In the genomic region with DNA sequence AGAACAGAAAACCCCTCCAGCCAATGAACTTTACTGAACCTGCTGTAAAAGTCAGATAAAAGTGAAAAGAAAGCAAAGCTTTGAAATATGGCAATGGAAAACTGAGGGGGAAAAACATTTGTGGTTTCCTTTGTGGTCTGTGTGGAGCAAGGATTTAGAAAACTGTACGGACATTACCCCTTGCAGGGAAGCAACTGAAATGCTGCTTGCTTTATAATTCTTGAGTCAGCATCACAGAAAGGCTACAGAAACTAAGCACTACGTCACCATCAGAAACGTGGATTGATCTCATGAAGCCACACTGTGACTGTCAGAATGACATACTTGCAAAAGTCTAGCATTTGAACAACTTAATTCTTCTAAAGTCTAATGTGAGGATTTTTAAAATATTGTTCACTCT, we compare ENCODE assay signal across 1 cellular context.
TF ChIP-seq lines count a peak whose summit lies in the region.

No MANE protein-coding gene starts in this region.

TF ChIP-seq in GM12878, 131 proteins besides CTCF, POLR2A, EP300 and RAD21:
- TF ChIP-seq, protein P1, sequence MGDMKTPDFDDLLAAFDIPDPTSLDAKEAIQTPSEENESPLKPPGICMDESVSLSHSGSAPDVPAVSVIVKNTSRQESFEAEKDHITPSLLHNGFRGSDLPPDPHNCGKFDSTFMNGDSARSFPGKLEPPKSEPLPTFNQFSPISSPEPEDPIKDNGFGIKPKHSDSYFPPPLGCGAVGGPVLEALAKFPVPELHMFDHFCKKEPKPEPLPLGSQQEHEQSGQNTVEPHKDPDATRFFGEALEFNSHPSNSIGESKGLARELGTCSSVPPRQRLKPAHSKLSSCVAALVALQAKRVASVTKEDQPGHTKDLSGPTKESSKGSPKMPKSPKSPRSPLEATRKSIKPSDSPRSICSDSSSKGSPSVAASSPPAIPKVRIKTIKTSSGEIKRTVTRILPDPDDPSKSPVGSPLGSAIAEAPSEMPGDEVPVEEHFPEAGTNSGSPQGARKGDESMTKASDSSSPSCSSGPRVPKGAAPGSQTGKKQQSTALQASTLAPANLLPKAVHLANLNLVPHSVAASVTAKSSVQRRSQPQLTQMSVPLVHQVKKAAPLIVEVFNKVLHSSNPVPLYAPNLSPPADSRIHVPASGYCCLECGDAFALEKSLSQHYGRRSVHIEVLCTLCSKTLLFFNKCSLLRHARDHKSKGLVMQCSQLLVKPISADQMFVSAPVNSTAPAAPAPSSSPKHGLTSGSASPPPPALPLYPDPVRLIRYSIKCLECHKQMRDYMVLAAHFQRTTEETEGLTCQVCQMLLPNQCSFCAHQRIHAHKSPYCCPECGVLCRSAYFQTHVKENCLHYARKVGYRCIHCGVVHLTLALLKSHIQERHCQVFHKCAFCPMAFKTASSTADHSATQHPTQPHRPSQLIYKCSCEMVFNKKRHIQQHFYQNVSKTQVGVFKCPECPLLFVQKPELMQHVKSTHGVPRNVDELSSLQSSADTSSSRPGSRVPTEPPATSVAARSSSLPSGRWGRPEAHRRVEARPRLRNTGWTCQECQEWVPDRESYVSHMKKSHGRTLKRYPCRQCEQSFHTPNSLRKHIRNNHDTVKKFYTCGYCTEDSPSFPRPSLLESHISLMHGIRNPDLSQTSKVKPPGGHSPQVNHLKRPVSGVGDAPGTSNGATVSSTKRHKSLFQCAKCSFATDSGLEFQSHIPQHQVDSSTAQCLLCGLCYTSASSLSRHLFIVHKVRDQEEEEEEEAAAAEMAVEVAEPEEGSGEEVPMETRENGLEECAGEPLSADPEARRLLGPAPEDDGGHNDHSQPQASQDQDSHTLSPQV (IDR thresholded peaks at IDR 0.05), result no peak
- TF ChIP-seq GABPA (IDR thresholded peaks at IDR 0.05; ENCODE audit: low read depth) (no peak), MTA2 (IDR thresholded peaks at IDR 0.05; ENCODE audit: low read depth) (no peak)
